In genomic region chr17:68198931-68199836, GRCh38 we compare ENCODE assay signal across 8 cellular contexts. TPM values are rescaled to one million over a fixed set of nuclear protein-coding genes. Genes with fewer than 3 reads are reported as not detected.
DNase-seq lines count a peak whose midpoint lies in the region; ATAC-seq and TF ChIP-seq lines count a peak whose summit lies in the region.

No MANE protein-coding gene starts in this region.

- DNase-seq in NCI-H748 treated with DMSO at 0.1 percent for 48 hours (lab: John Stamatoyannopoulos, UW) (peak; percentile 26), GM19240 (ENCODE audit: insufficient read length, low spot score) (no peak), SIG-M5 (lab: John Stamatoyannopoulos, UW) (no peak), cerebellar cortex (ENCODE audit: low spot score) (no peak)
- DNase-seq in natural killer cell treated with Interleukin-12 subunit alpha and Interleukin-12 subunit beta and Interleukin-15 and Interleukin-18, amount 100 ng/mL, for 72 hours (ENCODE audit: low spot score), result no peak

- peaks cover 0 to 5% (median 0%) of the 10 kb centered on the region in 5 experiments for H3K9me3 Mint-ChIP-seq in brain
- H3K9me3 Mint-ChIP-seq in natural killer cell treated with Interleukin-12 subunit alpha and Interleukin-12 subunit beta and Interleukin-15 and Interleukin-18, amount 100 ng/mL, for 72 hours, result no peaks in the 10 kb centered on the region

- H3K36me3 ChIP-seq in ES-I3 (ENCODE audit: insufficient read depth, low read length), result no peaks in the 10 kb centered on the region

- peaks cover 7% of the 10 kb centered on the region; the same call in 1 of the 2 replicates for H3K4me1 ChIP-seq in ES-I3 (ENCODE audit: insufficient read depth, low read length)

- peaks cover 22% of the 10 kb centered on the region for H3K4me1 Mint-ChIP-seq in brain
- H3K4me1 Mint-ChIP-seq in natural killer cell treated with Interleukin-12 subunit alpha and Interleukin-12 subunit beta and Interleukin-15 and Interleukin-18, amount 100 ng/mL, for 72 hours (ENCODE audit: low read depth in 2 of 2), result peaks cover 11 to 20% of the 10 kb centered on the region in 2 donors

- no peaks in the 10 kb centered on the region for H3K36me3 Mint-ChIP-seq in brain
- H3K36me3 Mint-ChIP-seq in natural killer cell treated with Interleukin-12 subunit alpha and Interleukin-12 subunit beta and Interleukin-15 and Interleukin-18, amount 100 ng/mL, for 72 hours, result no peaks in the 10 kb centered on the region

- no peaks in the 10 kb centered on the region for H3K9me3 ChIP-seq in ES-I3 (ENCODE audit: control insufficient read depth, insufficient read depth, low read length)

- H3K27ac Mint-ChIP-seq in brain, result no peak overlapping the region
- H3K27ac Mint-ChIP-seq in natural killer cell treated with Interleukin-12 subunit alpha and Interleukin-12 subunit beta and Interleukin-15 and Interleukin-18, amount 100 ng/mL, for 72 hours, result no peak overlapping the region

- H3K4me3 Mint-ChIP-seq in brain, result peak overlapping the region; percentile 67 to 78 (median 76)
- peak overlapping the region; percentile 84 for H3K4me3 Mint-ChIP-seq in natural killer cell treated with Interleukin-12 subunit alpha and Interleukin-12 subunit beta and Interleukin-15 and Interleukin-18, amount 100 ng/mL, for 72 hours

- H3K9ac ChIP-seq in ES-I3 (ENCODE audit: low read depth, low read length), result peak overlapping the region; percentile 29; the same call in 1 of the 2 replicates

- peak; percentile 64 to 72 for ATAC-seq in natural killer cell treated with Interleukin-12 subunit alpha and Interleukin-12 subunit beta and Interleukin-15 and Interleukin-18, amount 100 ng/mL, for 72 hours
- ATAC-seq in HG03571 (IDR thresholded peaks at IDR 0.05; ENCODE audit: unreplicated experiment), result no peak

- H3K27me3 Mint-ChIP-seq in brain, result peaks cover 99% of the 10 kb centered on the region
- peaks cover 0 to 15% of the 10 kb centered on the region in 2 donors for H3K27me3 Mint-ChIP-seq in natural killer cell treated with Interleukin-12 subunit alpha and Interleukin-12 subunit beta and Interleukin-15 and Interleukin-18, amount 100 ng/mL, for 72 hours

- no peak for TF ChIP-seq CTCF in brain (conservative IDR thresholded peaks at IDR 0.05)

RNA-seq across cellular contexts. Expression of gene AMZ2, which starts 48.7 kb away (rescaled TPM):
- polyA plus RNA-seq in brain (ENCODE audit: insufficient read depth, low read depth, low replicate concordance), result 142 TPM
- total RNA-seq in natural killer cell treated with Interleukin-12 subunit alpha and Interleukin-12 subunit beta and Interleukin-15 and Interleukin-18, amount 100 ng/mL, for 72 hours, result 10 to 100 TPM; 47.1 to 62.2 TPM
